ENCODE assay signal across 7 cellular contexts in genomic region chr13:114282143-114282685, GRCh38. TPM values are rescaled to one million over a fixed set of nuclear protein-coding genes. Genes with fewer than 3 reads are reported as not detected.
A peak's percentile ranks its signal among the peaks of the same experiment; 100 is the strongest.
DNase-seq lines count a peak whose midpoint lies in the region; ATAC-seq and TF ChIP-seq lines count a peak whose summit lies in the region.

No MANE protein-coding gene starts in this region.

- H3K27ac ChIP-seq in epithelial cell of prostate (peak overlapping the region; percentile 94), muscle layer of duodenum (ENCODE audit: low read length) (peak overlapping the region; percentile 76)

- H3K27ac Mint-ChIP-seq in activated CD8-positive, alpha-beta T cell treated with anti-CD3 and anti-CD28 coated beads, Interleukin-2, amount 10 ng/mL, durations not matched to agents 7 days and 5 days = peak overlapping the region; percentile 94
- H3K27ac Mint-ChIP-seq in stimulated activated naive CD8-positive, alpha-beta T cell treated with anti-CD3 and anti-CD28 coated beads, Interleukin-15, amount 100 ng/mL, for 72 hours = peak overlapping the region; percentile 93 to 95

- H3K9me3 ChIP-seq in muscle layer of duodenum (ENCODE audit: control insufficient read depth in 1 of 2, low read length in 2 of 2) = no peaks in the 10 kb centered on the region

- peak overlapping the region; percentile 80 for H3K4me3 Mint-ChIP-seq in activated CD8-positive, alpha-beta T cell treated with anti-CD3 and anti-CD28 coated beads, Interleukin-2, amount 10 ng/mL, durations not matched to agents 7 days and 5 days
- H3K4me3 Mint-ChIP-seq in stimulated activated naive CD8-positive, alpha-beta T cell treated with anti-CD3 and anti-CD28 coated beads, Interleukin-15, amount 100 ng/mL, for 72 hours = peak overlapping the region; percentile 79 to 93

- peak; percentile 81 for DNase-seq in GM13976 (ENCODE audit: low spot score)
- DNase-seq in NCI-H345 (lab: John Stamatoyannopoulos, UW) = peak; percentile 34
- DNase-seq in activated CD8-positive, alpha-beta T cell treated with anti-CD3 and anti-CD28 coated beads, Interleukin-2, amount 10 ng/mL, durations not matched to agents 7 days and 5 days = peak; percentile 80
- DNase-seq in epithelial cell of prostate (ENCODE audit: low read depth, low spot score) = no peak
- DNase-seq in stimulated activated naive CD8-positive, alpha-beta T cell treated with anti-CD3 and anti-CD28 coated beads, Interleukin-15, amount 100 ng/mL, for 72 hours = peak in 1 of 2 donors; percentile 51

- peak; percentile 59 for ATAC-seq in HG02642 (IDR thresholded peaks at IDR 0.05; ENCODE audit: poor library complexity, unreplicated experiment)
- ATAC-seq in activated CD8-positive, alpha-beta T cell treated with anti-CD3 and anti-CD28 coated beads, Interleukin-2, amount 10 ng/mL, durations not matched to agents 7 days and 5 days = peak; percentile 76
- ATAC-seq in stimulated activated naive CD8-positive, alpha-beta T cell treated with anti-CD3 and anti-CD28 coated beads, Interleukin-15, amount 100 ng/mL, for 72 hours = peak; percentile 78

- peaks cover 49% of the 10 kb centered on the region for H3K4me1 Mint-ChIP-seq in activated CD8-positive, alpha-beta T cell treated with anti-CD3 and anti-CD28 coated beads, Interleukin-2, amount 10 ng/mL, durations not matched to agents 7 days and 5 days (ENCODE audit: low read depth)
- H3K4me1 Mint-ChIP-seq in stimulated activated naive CD8-positive, alpha-beta T cell treated with anti-CD3 and anti-CD28 coated beads, Interleukin-15, amount 100 ng/mL, for 72 hours = peaks cover 36% of the 10 kb centered on the region

- H3K36me3 ChIP-seq in muscle layer of duodenum (ENCODE audit: control insufficient read depth in 1 of 2, insufficient read depth in 2 of 2, low read length in 2 of 2) = peaks cover 8 to 13% of the 10 kb centered on the region in 2 donors

- POLR2A ChIA-PET in activated CD8-positive, alpha-beta T cell treated with anti-CD3 and anti-CD28 coated beads, Interleukin-2, amount 10 ng/mL, durations not matched to agents 7 days and 5 days (lab: Charles Lee) = interaction anchor here (0.7 to 2.0 kb wide), 4 partner anchors 25 to 59 kb away, joined by 3 to 5 read pairs (median 4); no protein-coding TSS in a partner anchor

- H3K27me3 Mint-ChIP-seq in activated CD8-positive, alpha-beta T cell treated with anti-CD3 and anti-CD28 coated beads, Interleukin-2, amount 10 ng/mL, durations not matched to agents 7 days and 5 days (ENCODE audit: low read depth) = no peaks in the 10 kb centered on the region
- no peaks in the 10 kb centered on the region for H3K27me3 Mint-ChIP-seq in stimulated activated naive CD8-positive, alpha-beta T cell treated with anti-CD3 and anti-CD28 coated beads, Interleukin-15, amount 100 ng/mL, for 72 hours

- no peaks in the 10 kb centered on the region for H3K27me3 ChIP-seq in muscle layer of duodenum (ENCODE audit: low read depth, low read length)

- no peaks in the 10 kb centered on the region for H3K9me3 Mint-ChIP-seq in activated CD8-positive, alpha-beta T cell treated with anti-CD3 and anti-CD28 coated beads, Interleukin-2, amount 10 ng/mL, durations not matched to agents 7 days and 5 days (ENCODE audit: insufficient read depth)
- no peaks in the 10 kb centered on the region for H3K9me3 Mint-ChIP-seq in stimulated activated naive CD8-positive, alpha-beta T cell treated with anti-CD3 and anti-CD28 coated beads, Interleukin-15, amount 100 ng/mL, for 72 hours

- no peak for TF ChIP-seq CTCF in GM13976 (IDR thresholded peaks at IDR 0.05; ENCODE audit: borderline replicate concordance, control extremely low read depth, extremely low read depth, insufficient read depth, missing control alignments)

- peak overlapping the region; percentile 77 to 88 for H3K4me3 ChIP-seq in muscle layer of duodenum (ENCODE audit: low read depth in 1 of 2, low read length in 2 of 2)

- in situ Hi-C loops in GM13976 (cut with MboI; ENCODE audit: low sequenced_read_pairs, unreplicated experiment) = no loop called here

- H3K4me1 ChIP-seq in muscle layer of duodenum (ENCODE audit: control insufficient read depth in 1 of 2, insufficient read depth in 2 of 2, low read length in 2 of 2) = peaks cover 13 to 19% of the 10 kb centered on the region in 2 donors

- CTCF ChIA-PET in activated CD8-positive, alpha-beta T cell treated with anti-CD3 and anti-CD28 coated beads, Interleukin-2, amount 10 ng/mL, durations not matched to agents 7 days and 5 days (lab: Charles Lee) = no interaction called here

- peaks cover 49% of the 10 kb centered on the region for H3K36me3 Mint-ChIP-seq in activated CD8-positive, alpha-beta T cell treated with anti-CD3 and anti-CD28 coated beads, Interleukin-2, amount 10 ng/mL, durations not matched to agents 7 days and 5 days (ENCODE audit: low read depth)

RNA-seq across cellular contexts. Expression of gene UPF3A, which starts 0.8 kb away (rescaled TPM):
- 10 to 100 TPM; 53.3 to 58.8 TPM for total RNA-seq in activated CD8-positive, alpha-beta T cell treated with anti-CD3 and anti-CD28 coated beads, Interleukin-2, amount 10 ng/mL, durations not matched to agents 7 days and 5 days

RNA-seq across cellular contexts. Expression of gene CHAMP1, which starts 32.1 kb away (rescaled TPM):
- 10 to 100 TPM; 31.6 to 33.3 TPM for total RNA-seq in activated CD8-positive, alpha-beta T cell treated with anti-CD3 and anti-CD28 coated beads, Interleukin-2, amount 10 ng/mL, durations not matched to agents 7 days and 5 days

RNA-seq across cellular contexts. Expression of gene CDC16, which starts 47.5 kb away (rescaled TPM):
- 10 to 100 TPM; 71.4 to 74.7 TPM for total RNA-seq in activated CD8-positive, alpha-beta T cell treated with anti-CD3 and anti-CD28 coated beads, Interleukin-2, amount 10 ng/mL, durations not matched to agents 7 days and 5 days
